ENCODE assay signal across 1 cellular context in the genomic region with DNA sequence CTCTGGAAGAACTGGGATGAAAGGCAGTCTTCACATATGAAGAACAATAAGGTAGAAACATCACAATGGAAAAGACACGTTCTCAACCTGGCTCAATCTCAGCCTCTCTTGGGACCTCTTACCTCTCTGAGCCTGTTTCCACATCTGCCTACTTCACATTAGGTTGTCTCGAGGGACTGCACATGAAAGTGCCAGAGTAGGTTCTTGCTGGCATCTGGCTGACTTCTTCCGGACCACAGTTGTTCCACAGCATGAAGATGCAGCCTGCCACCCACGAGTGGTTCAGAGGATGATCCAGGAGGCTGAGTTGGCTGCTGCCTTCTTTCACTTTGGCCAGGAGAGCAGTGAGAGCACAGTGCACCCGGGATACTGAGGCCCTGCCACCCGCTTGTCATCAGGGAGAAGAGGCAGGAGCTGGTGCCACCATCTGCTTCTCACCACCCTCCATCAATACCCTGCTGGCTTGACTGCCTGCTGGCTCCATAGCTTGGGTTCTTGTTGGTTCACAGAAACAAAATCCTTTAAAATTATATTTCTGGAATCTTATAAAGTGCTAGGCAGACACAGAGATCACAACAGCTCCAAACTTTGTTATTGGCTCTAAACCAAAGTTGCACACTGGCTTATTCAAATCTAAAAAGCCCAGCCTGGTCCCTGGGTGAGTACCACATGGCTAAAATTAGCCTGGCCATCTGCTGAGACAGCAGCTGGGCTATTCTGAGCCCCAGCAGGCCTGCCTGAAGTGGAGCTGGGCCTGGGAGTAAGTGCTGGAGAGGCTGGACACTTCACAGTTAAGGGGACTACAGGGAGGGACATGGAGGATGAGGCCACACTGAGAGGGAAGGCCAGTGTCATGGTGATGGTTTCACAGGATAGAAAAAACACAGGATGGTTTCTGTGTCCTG.
TF ChIP-seq lines count a peak whose summit lies in the region.

No MANE protein-coding gene starts in this region.

TF ChIP-seq in K562, 482 proteins besides CTCF, POLR2A, EP300 and RAD21 (continued from another document):
- no peak for TF ChIP-seq MXI1 (IDR thresholded peaks at IDR 0.05; ENCODE audit: low read depth, low read length)
- TF ChIP-seq, protein P1, sequence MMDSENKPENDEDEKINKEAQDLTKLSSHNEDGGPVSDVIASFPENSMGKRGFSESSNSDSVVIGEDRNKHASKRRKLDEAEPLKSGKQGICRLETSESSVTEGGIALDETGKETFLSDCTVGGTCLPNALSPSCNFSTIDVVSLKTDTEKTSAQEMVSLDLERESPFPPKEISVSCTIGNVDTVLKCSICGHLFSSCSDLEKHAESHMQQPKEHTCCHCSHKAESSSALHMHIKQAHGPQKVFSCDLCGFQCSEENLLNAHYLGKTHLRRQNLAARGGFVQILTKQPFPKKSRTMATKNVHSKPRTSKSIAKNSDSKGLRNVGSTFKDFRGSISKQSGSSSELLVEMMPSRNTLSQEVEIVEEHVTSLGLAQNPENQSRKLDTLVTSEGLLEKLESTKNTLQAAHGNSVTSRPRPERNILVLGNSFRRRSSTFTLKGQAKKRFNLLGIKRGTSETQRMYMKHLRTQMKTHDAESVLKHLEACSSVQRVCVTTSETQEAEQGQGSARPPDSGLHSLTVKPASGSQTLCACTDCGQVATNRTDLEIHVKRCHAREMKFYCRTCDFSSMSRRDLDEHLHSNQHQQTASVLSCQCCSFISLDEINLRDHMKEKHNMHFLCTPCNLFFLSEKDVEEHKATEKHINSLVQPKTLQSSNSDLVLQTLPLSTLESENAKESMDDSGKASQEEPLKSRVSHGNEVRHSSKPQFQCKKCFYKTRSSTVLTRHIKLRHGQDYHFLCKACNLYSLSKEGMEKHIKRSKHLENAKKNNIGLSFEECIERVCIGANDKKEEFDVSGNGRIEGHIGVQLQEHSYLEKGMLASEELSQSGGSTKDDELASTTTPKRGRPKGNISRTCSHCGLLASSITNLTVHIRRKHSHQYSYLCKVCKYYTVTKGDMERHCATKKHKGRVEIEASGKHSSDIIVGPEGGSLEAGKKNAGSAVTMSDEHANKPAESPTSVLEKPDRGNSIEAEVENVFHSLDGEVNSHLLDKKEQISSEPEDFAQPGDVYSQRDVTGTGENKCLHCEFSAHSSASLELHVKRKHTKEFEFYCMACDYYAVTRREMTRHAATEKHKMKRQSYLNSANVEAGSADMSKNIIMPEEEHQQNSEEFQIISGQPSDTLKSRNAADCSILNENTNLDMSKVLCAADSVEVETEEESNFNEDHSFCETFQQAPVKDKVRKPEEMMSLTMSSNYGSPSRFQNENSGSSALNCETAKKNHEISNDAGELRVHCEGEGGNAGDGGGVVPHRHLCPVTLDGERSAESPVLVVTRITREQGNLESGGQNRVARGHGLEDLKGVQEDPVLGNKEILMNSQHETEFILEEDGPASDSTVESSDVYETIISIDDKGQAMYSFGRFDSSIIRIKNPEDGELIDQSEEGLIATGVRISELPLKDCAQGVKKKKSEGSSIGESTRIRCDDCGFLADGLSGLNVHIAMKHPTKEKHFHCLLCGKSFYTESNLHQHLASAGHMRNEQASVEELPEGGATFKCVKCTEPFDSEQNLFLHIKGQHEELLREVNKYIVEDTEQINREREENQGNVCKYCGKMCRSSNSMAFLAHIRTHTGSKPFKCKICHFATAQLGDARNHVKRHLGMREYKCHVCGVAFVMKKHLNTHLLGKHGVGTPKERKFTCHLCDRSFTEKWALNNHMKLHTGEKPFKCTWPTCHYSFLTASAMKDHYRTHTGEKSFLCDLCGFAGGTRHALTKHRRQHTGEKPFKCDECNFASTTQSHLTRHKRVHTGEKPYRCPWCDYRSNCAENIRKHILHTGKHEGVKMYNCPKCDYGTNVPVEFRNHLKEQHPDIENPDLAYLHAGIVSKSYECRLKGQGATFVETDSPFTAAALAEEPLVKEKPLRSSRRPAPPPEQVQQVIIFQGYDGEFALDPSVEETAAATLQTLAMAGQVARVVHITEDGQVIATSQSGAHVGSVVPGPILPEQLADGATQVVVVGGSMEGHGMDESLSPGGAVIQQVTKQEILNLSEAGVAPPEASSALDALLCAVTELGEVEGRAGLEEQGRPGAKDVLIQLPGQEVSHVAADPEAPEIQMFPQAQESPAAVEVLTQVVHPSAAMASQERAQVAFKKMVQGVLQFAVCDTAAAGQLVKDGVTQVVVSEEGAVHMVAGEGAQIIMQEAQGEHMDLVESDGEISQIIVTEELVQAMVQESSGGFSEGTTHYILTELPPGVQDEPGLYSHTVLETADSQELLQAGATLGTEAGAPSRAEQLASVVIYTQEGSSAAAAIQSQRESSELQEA (IDR thresholded peaks at IDR 0.05; ENCODE audit: low read depth) = no peak
- TF ChIP-seq RB1 (IDR thresholded peaks at IDR 0.05; ENCODE audit: low read depth) = no peak
- TF ChIP-seq HDAC1 (IDR thresholded peaks at IDR 0.05) = no peak
- TF ChIP-seq ZNF140 (CRISPR knock-in tag; IDR thresholded peaks at IDR 0.05) = no peak
- TF ChIP-seq, protein P2, sequence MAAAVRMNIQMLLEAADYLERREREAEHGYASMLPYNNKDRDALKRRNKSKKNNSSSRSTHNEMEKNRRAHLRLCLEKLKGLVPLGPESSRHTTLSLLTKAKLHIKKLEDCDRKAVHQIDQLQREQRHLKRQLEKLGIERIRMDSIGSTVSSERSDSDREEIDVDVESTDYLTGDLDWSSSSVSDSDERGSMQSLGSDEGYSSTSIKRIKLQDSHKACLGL (CRISPR knock-in tag; IDR thresholded peaks at IDR 0.05; ENCODE audit: borderline replicate concordance, poor library complexity, severe bottlenecking) = no peak
- TF ChIP-seq ZNF717 (CRISPR knock-in tag; IDR thresholded peaks at IDR 0.05) = no peak
- TF ChIP-seq ZNF444 (CRISPR knock-in tag; IDR thresholded peaks at IDR 0.05) = no peak
- TF ChIP-seq, protein P3, sequence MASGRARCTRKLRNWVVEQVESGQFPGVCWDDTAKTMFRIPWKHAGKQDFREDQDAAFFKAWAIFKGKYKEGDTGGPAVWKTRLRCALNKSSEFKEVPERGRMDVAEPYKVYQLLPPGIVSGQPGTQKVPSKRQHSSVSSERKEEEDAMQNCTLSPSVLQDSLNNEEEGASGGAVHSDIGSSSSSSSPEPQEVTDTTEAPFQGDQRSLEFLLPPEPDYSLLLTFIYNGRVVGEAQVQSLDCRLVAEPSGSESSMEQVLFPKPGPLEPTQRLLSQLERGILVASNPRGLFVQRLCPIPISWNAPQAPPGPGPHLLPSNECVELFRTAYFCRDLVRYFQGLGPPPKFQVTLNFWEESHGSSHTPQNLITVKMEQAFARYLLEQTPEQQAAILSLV (tag; IDR thresholded peaks at IDR 0.05) = no peak
- TF ChIP-seq PRPF4 (IDR thresholded peaks at IDR 0.05; ENCODE audit: insufficient read depth, low read depth, low read length, poor library complexity, severe bottlenecking) = no peak
- no peak for TF ChIP-seq POLR2H (tag; IDR thresholded peaks at IDR 0.05; ENCODE audit: low read depth)
- TF ChIP-seq JUNB (CRISPR knock-in tag; conservative IDR thresholded peaks at IDR 0.05) = no peak
- TF ChIP-seq ZNF316 (IDR thresholded peaks at IDR 0.05) = no peak
- TF ChIP-seq, protein P4, sequence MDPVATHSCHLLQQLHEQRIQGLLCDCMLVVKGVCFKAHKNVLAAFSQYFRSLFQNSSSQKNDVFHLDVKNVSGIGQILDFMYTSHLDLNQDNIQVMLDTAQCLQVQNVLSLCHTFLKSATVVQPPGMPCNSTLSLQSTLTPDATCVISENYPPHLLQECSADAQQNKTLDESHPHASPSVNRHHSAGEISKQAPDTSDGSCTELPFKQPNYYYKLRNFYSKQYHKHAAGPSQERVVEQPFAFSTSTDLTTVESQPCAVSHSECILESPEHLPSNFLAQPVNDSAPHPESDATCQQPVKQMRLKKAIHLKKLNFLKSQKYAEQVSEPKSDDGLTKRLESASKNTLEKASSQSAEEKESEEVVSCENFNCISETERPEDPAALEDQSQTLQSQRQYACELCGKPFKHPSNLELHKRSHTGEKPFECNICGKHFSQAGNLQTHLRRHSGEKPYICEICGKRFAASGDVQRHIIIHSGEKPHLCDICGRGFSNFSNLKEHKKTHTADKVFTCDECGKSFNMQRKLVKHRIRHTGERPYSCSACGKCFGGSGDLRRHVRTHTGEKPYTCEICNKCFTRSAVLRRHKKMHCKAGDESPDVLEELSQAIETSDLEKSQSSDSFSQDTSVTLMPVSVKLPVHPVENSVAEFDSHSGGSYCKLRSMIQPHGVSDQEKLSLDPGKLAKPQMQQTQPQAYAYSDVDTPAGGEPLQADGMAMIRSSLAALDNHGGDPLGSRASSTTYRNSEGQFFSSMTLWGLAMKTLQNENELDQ (CRISPR knock-in tag; IDR thresholded peaks at IDR 0.05; ENCODE audit: borderline replicate concordance) = no peak
- no peak for TF ChIP-seq ZNF253 (CRISPR knock-in tag; conservative IDR thresholded peaks at IDR 0.05)
- TF ChIP-seq KAT2B (IDR thresholded peaks at IDR 0.05; ENCODE audit: low read depth, low read length) = no peak
